In genomic region chr10:127399635-127400034, GRCh38 we compare ENCODE assay signal across 14 cellular contexts.
A peak's percentile ranks its signal among the peaks of the same experiment; 100 is the strongest.
DNase-seq lines count a peak whose midpoint lies in the region; ATAC-seq and TF ChIP-seq lines count a peak whose summit lies in the region.
"Had no signal": no experiment of that assay in that cellular context is flagged by ENCODE, and none has a peak within 500 bp of the region (broad histone marks: within the 10 kb centered on the region; RNA-seq: fewer than 3 reads in every experiment).

No MANE protein-coding gene starts in this region.

- H3K23ac ChIP-seq in trophoblast cell (ENCODE audit: low read length): no peak overlapping the region

- peaks cover 45% of the 10 kb centered on the region for H3K4me1 Mint-ChIP-seq in chondrocyte (ENCODE audit: low read depth)
- H3K4me1 Mint-ChIP-seq in mesothelial cell of epicardium: peaks cover 25% of the 10 kb centered on the region
- H3K4me1 Mint-ChIP-seq: CD4-positive, CD25-positive, alpha-beta regulatory T cell had no signal

- H4K12ac ChIP-seq in trophoblast cell (ENCODE audit: low read depth, low read length): no peak overlapping the region

- TF ChIP-seq CTCF in chondrocyte (IDR thresholded peaks at IDR 0.05) (no peak), mesothelial cell of epicardium (IDR thresholded peaks at IDR 0.05; ENCODE audit: unreplicated experiment) (no peak)

- H3K27ac Mint-ChIP-seq in chondrocyte (ENCODE audit: unreplicated experiment) (peak overlapping the region; percentile 8), mesothelial cell of epicardium (peak overlapping the region; percentile 73)
- H3K27ac Mint-ChIP-seq: CD4-positive, CD25-positive, alpha-beta regulatory T cell had no signal

- no peak overlapping the region for H4K91ac ChIP-seq in trophoblast cell (ENCODE audit: low read depth, low read length)

- H3K36me3 Mint-ChIP-seq in chondrocyte (ENCODE audit: low read depth): peaks cover 10% of the 10 kb centered on the region
- H3K36me3 Mint-ChIP-seq in mesothelial cell of epicardium: peaks cover 15% of the 10 kb centered on the region
- H3K36me3 Mint-ChIP-seq: CD4-positive, CD25-positive, alpha-beta regulatory T cell had no signal

- no peaks in the 10 kb centered on the region for H3K27me3 ChIP-seq in trophoblast cell (ENCODE audit: insufficient read depth, low read length)
- H3K27me3 ChIP-seq: BLaER1 had no signal

- no peak overlapping the region for H2AFZ ChIP-seq in trophoblast cell (ENCODE audit: insufficient read depth, low read length, poor library complexity)

- H3K4me3 Mint-ChIP-seq in chondrocyte (ENCODE audit: unreplicated experiment) (no peak overlapping the region), mesothelial cell of epicardium (no peak overlapping the region)
- H3K4me3 Mint-ChIP-seq: CD4-positive, CD25-positive, alpha-beta regulatory T cell had no signal

- H3K9ac ChIP-seq in trophoblast cell (ENCODE audit: low read length): no peak overlapping the region
- H3K9ac ChIP-seq: BLaER1 had no signal

- ATAC-seq in HG03520 (IDR thresholded peaks at IDR 0.05; ENCODE audit: unreplicated experiment): no peak

- no peak overlapping the region for H2BK5ac ChIP-seq in trophoblast cell (ENCODE audit: low read depth, low read length, poor library complexity)

- H3K4ac ChIP-seq in trophoblast cell (ENCODE audit: low read depth, low read length): no peak overlapping the region

- no peak overlapping the region for H3K14ac ChIP-seq in trophoblast cell (ENCODE audit: low read length)

- no peak overlapping the region for H3K27ac ChIP-seq in trophoblast cell (ENCODE audit: low read depth, low read length)
- H3K27ac ChIP-seq: BLaER1 had no signal

- H3K4me3 ChIP-seq in trophoblast cell (ENCODE audit: low read depth, low read length): no peak overlapping the region
- H3K4me3 ChIP-seq: BLaER1 had no signal

- in situ Hi-C loops in KBM-7 (cut with MboI; ENCODE audit: low pct_unique_long_range_greater_than_20kb, low sequenced_read_pairs): no loop called here

- no peak overlapping the region for H4K8ac ChIP-seq in trophoblast cell (ENCODE audit: low read depth, low read length)

- H2BK120ac ChIP-seq in trophoblast cell (ENCODE audit: insufficient read depth, low read length, poor library complexity): no peak overlapping the region

- H3K4me2 ChIP-seq in trophoblast cell (ENCODE audit: low read length): no peak overlapping the region
- H3K4me2 ChIP-seq: BLaER1 had no signal

- H3K9me3 Mint-ChIP-seq in chondrocyte (ENCODE audit: low read depth) (no peaks in the 10 kb centered on the region), mesothelial cell of epicardium (no peaks in the 10 kb centered on the region)

- WGBS in trophoblast cell (ENCODE audit: extremely low coverage, insufficient coverage, insufficient read length): no CpG with 5 or more reads among the region's 4 CpGs

- no peak overlapping the region for H2BK12ac ChIP-seq in trophoblast cell (ENCODE audit: low read length)

- DNase-seq in NOMO-1 treated with DMSO at 0.1 percent for 48 hours (lab: John Stamatoyannopoulos, UW; ENCODE audit: unreplicated experiment): peak; percentile 2
- no peak for DNase-seq in NOMO-1 treated with dmso at 0.1 percent for 144 hours (lab: John Stamatoyannopoulos, UW; ENCODE audit: unreplicated experiment)
- DNase-seq in KBM-7: peak; percentile 48
- no peak for DNase-seq in chondrocyte (ENCODE audit: low spot score)
- DNase-seq in mesothelial cell of epicardium (ENCODE audit: low spot score in 2 of 2, unreplicated experiment in 2 of 2): no peak
- no peak for DNase-seq in occipital lobe (lab: John Stamatoyannopoulos, UW)
- no peak for DNase-seq in trophoblast cell
- DNase-seq: 8988T; AML-193; CD4-positive, CD25-positive, alpha-beta regulatory T cell; DMS53; GF-D8 had no signal

- no peaks in the 10 kb centered on the region for H3K79me2 ChIP-seq in trophoblast cell (ENCODE audit: control insufficient read depth, insufficient read depth, low read length, poor library complexity)

- no peak overlapping the region for H2AK5ac ChIP-seq in trophoblast cell (ENCODE audit: low read length)

- H3K18ac ChIP-seq in trophoblast cell (ENCODE audit: low read length): no peak overlapping the region

- H3K9me3 ChIP-seq in trophoblast cell (ENCODE audit: insufficient read depth, low read depth, low read length): peaks cover 2% of the 10 kb centered on the region
- H3K9me3 ChIP-seq: BLaER1 had no signal

- no peaks in the 10 kb centered on the region for H3K79me1 ChIP-seq in trophoblast cell (ENCODE audit: low read length)

- H3K4me1 ChIP-seq in trophoblast cell (ENCODE audit: control insufficient read depth in 1 of 2, insufficient read depth in 2 of 2, low read length in 2 of 2): peaks cover 5 to 7% of the 10 kb centered on the region in 2 experiments
- H3K4me1 ChIP-seq: BLaER1 had no signal

- peaks cover 15 to 17% of the 10 kb centered on the region in 2 experiments for H3K36me3 ChIP-seq in trophoblast cell (ENCODE audit: control insufficient read depth in 1 of 2, insufficient read depth in 2 of 2, low read length in 2 of 2)
- H3K36me3 ChIP-seq: BLaER1 had no signal

- H3K27me3 Mint-ChIP-seq in chondrocyte (ENCODE audit: low read depth) (no peaks in the 10 kb centered on the region), mesothelial cell of epicardium (ENCODE audit: low read depth) (no peaks in the 10 kb centered on the region)
- H3K27me3 Mint-ChIP-seq: CD4-positive, CD25-positive, alpha-beta regulatory T cell had no signal

Comparison
In these comparisons a context has a peak if more than half of its experiments do, and no peak if none do; other contexts are left out.
1. DNase-seq: peak in NOMO-1 treated with DMSO at 0.1 percent for 48 hours (single experiment) and KBM-7 (single experiment); none in NOMO-1 treated with dmso at 0.1 percent for 144 hours (single experiment), chondrocyte (single experiment), mesothelial cell of epicardium (0 of 2), occipital lobe (single experiment) and trophoblast cell (0 of 2).